ENCODE assay signal across 8 cellular contexts in genomic region chr2:61470122-61470951, GRCh38. TPM values are rescaled to one million over a fixed set of nuclear protein-coding genes. Genes with fewer than 3 reads are reported as not detected.
DNase-seq lines count a peak whose midpoint lies in the region; ATAC-seq and TF ChIP-seq lines count a peak whose summit lies in the region.

No MANE protein-coding gene starts in this region.

- peaks cover 48% of the 10 kb centered on the region for H3K79me2 ChIP-seq in OCI-LY1 (ENCODE audit: insufficient read depth, low read length)

- H3K27me3 ChIP-seq in BE2C = no peaks in the 10 kb centered on the region
- no peaks in the 10 kb centered on the region for H3K27me3 ChIP-seq in OCI-LY1 (ENCODE audit: insufficient read depth, low read length)
- no peaks in the 10 kb centered on the region for H3K27me3 ChIP-seq in esophagus (ENCODE audit: control insufficient read depth in 1 of 2, insufficient read depth in 2 of 2, low read length in 2 of 2)

- H3F3A ChIP-seq in OCI-LY1 (ENCODE audit: insufficient read depth, low read length) = no peaks in the 10 kb centered on the region

- H3K9me3 ChIP-seq in BE2C (no peaks in the 10 kb centered on the region), OCI-LY1 (ENCODE audit: low read length) (no peaks in the 10 kb centered on the region), esophagus (ENCODE audit: control insufficient read depth in 2 of 2, insufficient read depth in 1 of 2, low read depth in 1 of 2, low read length in 1 of 2) (no peaks in the 10 kb centered on the region)

- peak overlapping the region; percentile 90 for H3K9ac ChIP-seq in OCI-LY1 (ENCODE audit: low read length)

- WGBS in esophagus, 2 donors = 0 to 1% methylated on average over 46 to 79 of the region's 94 CpGs

- TF ChIP-seq CTCF in BE2C (IDR thresholded peaks at IDR 0.05; ENCODE audit: low read depth, low read length) = no peak
- no peak for TF ChIP-seq CTCF in OCI-LY1 (IDR thresholded peaks at IDR 0.05; ENCODE audit: low read length)

- H3K4me2 ChIP-seq in OCI-LY1 (ENCODE audit: low read length) = peak overlapping the region; percentile 83

- H3K4me1 ChIP-seq in BE2C = no peaks in the 10 kb centered on the region
- peaks cover 45% of the 10 kb centered on the region for H3K4me1 ChIP-seq in OCI-LY1 (ENCODE audit: insufficient read depth, low read length, severe bottlenecking)
- H3K4me1 ChIP-seq in esophagus (ENCODE audit: control insufficient read depth in 2 of 2, insufficient read depth in 2 of 2, low read length in 1 of 2) = peaks cover 0 to 4% of the 10 kb centered on the region in 2 donors

- H2AFZ ChIP-seq in OCI-LY1 (ENCODE audit: low read length) = no peak overlapping the region

- peak; percentile 41 for ATAC-seq in GM19324 (IDR thresholded peaks at IDR 0.05; ENCODE audit: low FRiP score, unreplicated experiment)
- peak; percentile 31 for ATAC-seq in HG03520 (IDR thresholded peaks at IDR 0.05; ENCODE audit: unreplicated experiment)

- H3K36me3 ChIP-seq in BE2C (no peaks in the 10 kb centered on the region), OCI-LY1 (ENCODE audit: insufficient read depth, low read length) (peaks cover 6% of the 10 kb centered on the region), esophagus (ENCODE audit: control insufficient read depth in 2 of 2, insufficient read depth in 2 of 2, low read length in 1 of 2) (peaks cover 0 to 2% of the 10 kb centered on the region in 2 donors)

- peak overlapping the region; percentile 90 for H3K27ac ChIP-seq in OCI-LY1 (ENCODE audit: low read depth, low read length, poor library complexity, severe bottlenecking)
- H3K27ac ChIP-seq in esophagus (ENCODE audit: low read depth in 2 of 2, low read length in 1 of 2) = peak overlapping the region; percentile 99

- no peaks in the 10 kb centered on the region for H3K9me2 ChIP-seq in OCI-LY1 (ENCODE audit: low read depth, low read length)

- H3K4me3 ChIP-seq in BE2C (ENCODE audit: low read depth, low read length) (peak overlapping the region; percentile 76), OCI-LY1 (ENCODE audit: low read depth, low read length, poor library complexity, severe bottlenecking) (peak overlapping the region; percentile 82), esophagus (ENCODE audit: low read depth in 1 of 2, low read length in 2 of 2) (peak overlapping the region; percentile 72 to 88)

- DNase-seq in BE2C = peak; percentile 84
- peak; percentile 81 for DNase-seq in activated T-cell treated with anti-CD3 and anti-CD28 coated beads, Interleukin-2, amount 50 U/mL, for 1 hour
- DNase-seq in myocyte (ENCODE audit: low read depth) = peak; percentile 77
- peak; percentile 73 for DNase-seq in stimulated activated CD8-positive, alpha-beta memory T cell treated with anti-CD3 and anti-CD28 coated beads, Interleukin-7, amount 100 ng/mL, for 24 hours (ENCODE audit: low read depth)

- no peaks in the 10 kb centered on the region for H4K20me1 ChIP-seq in OCI-LY1 (ENCODE audit: insufficient read depth, low read length)

RNA-seq across cellular contexts. Expression of gene USP34, which starts 0.6 kb away (rescaled TPM):
- 33.6 TPM for polyA plus RNA-seq in BE2C (2012; ENCODE audit: insufficient read depth, insufficient read length, low read depth)
- 10 to 100 TPM; 32.2 to 40.4 TPM for polyA plus RNA-seq in esophagus
- total RNA-seq in myocyte = 76.3 and 107 TPM in 2 replicates
- polyA plus RNA-seq in myocyte (2012) = 26.2 TPM

Comparison
In these comparisons a context has a peak if more than half of its experiments do, and no peak if none do; other contexts are left out.
1. Peak in every context shown above with its lines: DNase-seq, ATAC-seq, H3K4me3 ChIP-seq and H3K27ac ChIP-seq.